22 cellular contexts compared by ENCODE assay signal in the genomic region with DNA sequence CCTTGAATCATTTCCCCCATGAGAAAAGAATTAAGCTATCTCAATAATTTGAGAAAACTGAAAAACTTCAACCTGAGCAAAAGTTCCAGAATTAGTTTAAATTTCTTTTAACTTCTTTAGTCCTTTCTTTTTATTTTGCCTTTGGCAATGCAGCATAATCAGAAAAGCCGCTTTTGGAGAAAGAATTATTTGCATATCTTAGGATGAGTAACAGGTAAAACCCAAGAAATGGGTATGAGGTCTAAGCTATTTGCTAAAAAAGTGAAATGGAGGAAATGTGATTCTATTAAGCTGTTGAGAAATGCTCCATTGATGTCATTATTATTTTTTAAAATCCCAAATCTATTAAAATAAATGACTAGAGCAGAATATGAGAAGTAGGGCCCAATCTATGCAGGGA.
DNase-seq lines count a peak whose midpoint lies in the region; ATAC-seq and TF ChIP-seq lines count a peak whose summit lies in the region.
"Had no signal": no experiment of that assay in that cellular context is flagged by ENCODE, and none has a peak within 500 bp of the region (broad histone marks: within the 10 kb centered on the region; RNA-seq: fewer than 3 reads in every experiment).

No MANE protein-coding gene starts in this region.

- no peaks in the 10 kb centered on the region for H3F3A ChIP-seq in GM23338 (replicated peaks; ENCODE audit: low read depth)
- H3F3A ChIP-seq in SU-DHL-6 (ENCODE audit: insufficient read depth) = peaks cover 27% of the 10 kb centered on the region

- peaks cover 22% of the 10 kb centered on the region for H3K36me3 Mint-ChIP-seq in GM23338 (ENCODE audit: low read depth)
- H3K36me3 Mint-ChIP-seq: CD14-positive monocyte; CD8-positive, alpha-beta memory T cell had no signal

- H3K4me2 ChIP-seq in GM23338 = peak overlapping the region; percentile 7
- peak overlapping the region; percentile 30 for H3K4me2 ChIP-seq in OCI-LY3 (ENCODE audit: low read length)
- peak overlapping the region; percentile 68 for H3K4me2 ChIP-seq in SU-DHL-6 (ENCODE audit: low read depth, low read length, poor library complexity, severe bottlenecking)
- H3K4me2 ChIP-seq: A549; BLaER1 treated with 17β-estradiol and CSF1 and Interleukin-3, amounts not matched to agents 10 nM and 100 nM had no signal

- peak; percentile 16 for DNase-seq in GM23338 (ENCODE audit: low spot score)
- peak; percentile 27 for DNase-seq in epithelial cell of esophagus (ENCODE audit: low read depth)
- no peak for DNase-seq in GM19240 (ENCODE audit: insufficient read length, low spot score)
- DNase-seq: 8988T; ACHN; AML-193; BE2C; CD4-positive, alpha-beta T cell; CD8-positive, alpha-beta memory T cell; DMS 273 treated with DMSO at 0.1 percent for 48 hours; DMS79; GF-D8; GOT3; HFFc6 had no signal

- no peaks in the 10 kb centered on the region for H3K9me3 ChIP-seq in OCI-LY3 (ENCODE audit: insufficient read depth, low read length)
- H3K9me3 ChIP-seq in SU-DHL-6 (ENCODE audit: insufficient read depth, low read length) = no peaks in the 10 kb centered on the region
- H3K9me3 ChIP-seq: A549; BE2C; BLaER1 treated with 17β-estradiol and CSF1 and Interleukin-3, amounts not matched to agents 10 nM and 100 nM; HAP-1 had no signal

- peaks cover 58% of the 10 kb centered on the region for H3K4me1 ChIP-seq in GM23338 (ENCODE audit: insufficient read depth)
- peaks cover 26% of the 10 kb centered on the region for H3K4me1 ChIP-seq in OCI-LY3 (ENCODE audit: low read length)
- H3K4me1 ChIP-seq: A549; BE2C; BLaER1 treated with 17β-estradiol and CSF1 and Interleukin-3, amounts not matched to agents 10 nM and 100 nM; HAP-1 had no signal

- H3K79me2 ChIP-seq in GM23338 (replicated peaks; ENCODE audit: insufficient read depth) (no peaks in the 10 kb centered on the region), OCI-LY3 (ENCODE audit: low read length) (no peaks in the 10 kb centered on the region), SU-DHL-6 (ENCODE audit: insufficient read depth, low read length) (no peaks in the 10 kb centered on the region)

- peaks cover 2% of the 10 kb centered on the region for H3K27me3 Mint-ChIP-seq in GM23338 (ENCODE audit: insufficient read depth, low read depth, poor library complexity)
- H3K27me3 Mint-ChIP-seq: CD4-positive, alpha-beta T cell; CD8-positive, alpha-beta memory T cell had no signal

- no peak overlapping the region for H3K4me3 Mint-ChIP-seq in GM23338
- H3K4me3 Mint-ChIP-seq: CD14-positive monocyte; CD4-positive, alpha-beta T cell; CD8-positive, alpha-beta memory T cell; HFFc6 had no signal

- H3K9me2 ChIP-seq in GM23338 (ENCODE audit: insufficient read depth) (0 out of 2 replicates have a peak, but pooled peaks cover 4% of the 10 kb centered on the region), SU-DHL-6 (replicated peaks; ENCODE audit: insufficient read depth, low read length) (no peaks in the 10 kb centered on the region)

- no peaks in the 10 kb centered on the region for H4K20me1 ChIP-seq in GM23338 (replicated peaks; ENCODE audit: insufficient read depth)
- H4K20me1 ChIP-seq in OCI-LY3 (ENCODE audit: insufficient read depth, low read length) = no peaks in the 10 kb centered on the region
- no peaks in the 10 kb centered on the region for H4K20me1 ChIP-seq in SU-DHL-6 (ENCODE audit: low read depth, low read length)
- H4K20me1 ChIP-seq: BLaER1 treated with 17β-estradiol and CSF1 and Interleukin-3, amounts not matched to agents 10 nM and 100 nM had no signal

- peaks cover 19% of the 10 kb centered on the region for H3K9me3 Mint-ChIP-seq in GM23338

- peak overlapping the region; percentile 80 for H3K27ac Mint-ChIP-seq in GM23338
- H3K27ac Mint-ChIP-seq: CD14-positive monocyte; CD4-positive, alpha-beta T cell; CD8-positive, alpha-beta memory T cell; HFFc6 had no signal

- H3K4me1 Mint-ChIP-seq in GM23338 = peaks cover 50% of the 10 kb centered on the region
- H3K4me1 Mint-ChIP-seq: CD14-positive monocyte; CD8-positive, alpha-beta memory T cell had no signal

- H3K9ac ChIP-seq in OCI-LY3 (ENCODE audit: low read length) = no peak overlapping the region
- H3K9ac ChIP-seq in SU-DHL-6 (ENCODE audit: low read length) = peak overlapping the region; percentile 37
- H3K9ac ChIP-seq: BLaER1 treated with 17β-estradiol and CSF1 and Interleukin-3, amounts not matched to agents 10 nM and 100 nM had no signal

- TF ChIP-seq CTCF in GM23338 (conservative IDR thresholded peaks at IDR 0.05; ENCODE audit: low read depth in 2 of 2) (no peak), OCI-LY3 (IDR thresholded peaks at IDR 0.05; ENCODE audit: low read depth, low read length) (no peak), SU-DHL-6 (IDR thresholded peaks at IDR 0.05; ENCODE audit: insufficient read depth, low read length, poor library complexity, severe bottlenecking) (no peak), epithelial cell of esophagus (IDR thresholded peaks at IDR 0.05; ENCODE audit: insufficient read depth, low read depth, low read length, missing control alignments) (no peak)

- H2AFZ ChIP-seq in GM23338 (no peak overlapping the region), OCI-LY3 (ENCODE audit: low read depth, low read length) (no peak overlapping the region), SU-DHL-6 (ENCODE audit: low read depth, low read length, severe bottlenecking) (peak overlapping the region; percentile 94)

- no peaks in the 10 kb centered on the region for H3K27me3 ChIP-seq in GM23338 (ENCODE audit: insufficient read depth)
- no peaks in the 10 kb centered on the region for H3K27me3 ChIP-seq in OCI-LY3 (ENCODE audit: low read depth, low read length)
- H3K27me3 ChIP-seq in SU-DHL-6 (ENCODE audit: low read length) = no peaks in the 10 kb centered on the region
- H3K27me3 ChIP-seq: BE2C; BLaER1 treated with 17β-estradiol and CSF1 and Interleukin-3, amounts not matched to agents 10 nM and 100 nM had no signal

- H3K27ac ChIP-seq in GM23338 (ENCODE audit: low read depth) = no peak overlapping the region
- no peak overlapping the region for H3K27ac ChIP-seq in OCI-LY3 (ENCODE audit: low read length)
- peak overlapping the region; percentile 98 for H3K27ac ChIP-seq in SU-DHL-6 (ENCODE audit: low read depth, low read length)
- H3K27ac ChIP-seq: A549; BLaER1 treated with 17β-estradiol and CSF1 and Interleukin-3, amounts not matched to agents 10 nM and 100 nM had no signal

- ATAC-seq in GM23338 (no peak), HG03442 (IDR thresholded peaks at IDR 0.05; ENCODE audit: unreplicated experiment) (no peak), HG03342 (IDR thresholded peaks at IDR 0.05; ENCODE audit: unreplicated experiment) (no peak)
- ATAC-seq: A549 had no signal

- H3K4me3 ChIP-seq in GM23338 (no peak overlapping the region), OCI-LY3 (ENCODE audit: low read length) (no peak overlapping the region), SU-DHL-6 (ENCODE audit: insufficient read depth, low read length, poor library complexity, severe bottlenecking) (peak overlapping the region; percentile 10), epithelial cell of esophagus (ENCODE audit: low read length) (no peak overlapping the region)
- H3K4me3 ChIP-seq: A549; BLaER1 treated with 17β-estradiol and CSF1 and Interleukin-3, amounts not matched to agents 10 nM and 100 nM; HAP-1 had no signal

- no peaks in the 10 kb centered on the region for H3K36me3 ChIP-seq in GM23338 (ENCODE audit: insufficient read depth)
- no peaks in the 10 kb centered on the region for H3K36me3 ChIP-seq in OCI-LY3 (replicated peaks; ENCODE audit: low read depth, low read length)
- peaks cover 11% of the 10 kb centered on the region for H3K36me3 ChIP-seq in SU-DHL-6 (ENCODE audit: low read length)
- H3K36me3 ChIP-seq: BE2C; BLaER1 treated with 17β-estradiol and CSF1 and Interleukin-3, amounts not matched to agents 10 nM and 100 nM; HAP-1 had no signal

TF ChIP-seq in GM23338, 12 proteins besides CTCF, POLR2A, EP300 and RAD21 (continues in another document):
- TF ChIP-seq CREB1 (CRISPR knock-in tag; IDR thresholded peaks at IDR 0.05; ENCODE audit: low read depth) (no peak), EZH2phosphoT487 (IDR thresholded peaks at IDR 0.05; ENCODE audit: unreplicated experiment) (no peak), ETS1 (IDR thresholded peaks at IDR 0.05) (no peak), EZH2 (IDR thresholded peaks at IDR 0.05; ENCODE audit: low read depth, unreplicated experiment) (no peak), NANOG (IDR thresholded peaks at IDR 0.05; ENCODE audit: borderline replicate concordance) (no peak), STAT1 (IDR thresholded peaks at IDR 0.05; ENCODE audit: unreplicated experiment) (no peak)
- TF ChIP-seq, protein P1, sequence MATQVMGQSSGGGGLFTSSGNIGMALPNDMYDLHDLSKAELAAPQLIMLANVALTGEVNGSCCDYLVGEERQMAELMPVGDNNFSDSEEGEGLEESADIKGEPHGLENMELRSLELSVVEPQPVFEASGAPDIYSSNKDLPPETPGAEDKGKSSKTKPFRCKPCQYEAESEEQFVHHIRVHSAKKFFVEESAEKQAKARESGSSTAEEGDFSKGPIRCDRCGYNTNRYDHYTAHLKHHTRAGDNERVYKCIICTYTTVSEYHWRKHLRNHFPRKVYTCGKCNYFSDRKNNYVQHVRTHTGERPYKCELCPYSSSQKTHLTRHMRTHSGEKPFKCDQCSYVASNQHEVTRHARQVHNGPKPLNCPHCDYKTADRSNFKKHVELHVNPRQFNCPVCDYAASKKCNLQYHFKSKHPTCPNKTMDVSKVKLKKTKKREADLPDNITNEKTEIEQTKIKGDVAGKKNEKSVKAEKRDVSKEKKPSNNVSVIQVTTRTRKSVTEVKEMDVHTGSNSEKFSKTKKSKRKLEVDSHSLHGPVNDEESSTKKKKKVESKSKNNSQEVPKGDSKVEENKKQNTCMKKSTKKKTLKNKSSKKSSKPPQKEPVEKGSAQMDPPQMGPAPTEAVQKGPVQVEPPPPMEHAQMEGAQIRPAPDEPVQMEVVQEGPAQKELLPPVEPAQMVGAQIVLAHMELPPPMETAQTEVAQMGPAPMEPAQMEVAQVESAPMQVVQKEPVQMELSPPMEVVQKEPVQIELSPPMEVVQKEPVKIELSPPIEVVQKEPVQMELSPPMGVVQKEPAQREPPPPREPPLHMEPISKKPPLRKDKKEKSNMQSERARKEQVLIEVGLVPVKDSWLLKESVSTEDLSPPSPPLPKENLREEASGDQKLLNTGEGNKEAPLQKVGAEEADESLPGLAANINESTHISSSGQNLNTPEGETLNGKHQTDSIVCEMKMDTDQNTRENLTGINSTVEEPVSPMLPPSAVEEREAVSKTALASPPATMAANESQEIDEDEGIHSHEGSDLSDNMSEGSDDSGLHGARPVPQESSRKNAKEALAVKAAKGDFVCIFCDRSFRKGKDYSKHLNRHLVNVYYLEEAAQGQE (IDR thresholded peaks at IDR 0.05; ENCODE audit: unreplicated experiment) = no peak

Comparison
In these comparisons a context has a peak if more than half of its experiments do, and no peak if none do; other contexts are left out.
1. H3K4me2 ChIP-seq: peak in every context shown above with its lines; median percentile 68 in SU-DHL-6; 30 in OCI-LY3; 7 in GM23338.